25 cellular contexts compared by ENCODE assay signal in the genomic region with DNA sequence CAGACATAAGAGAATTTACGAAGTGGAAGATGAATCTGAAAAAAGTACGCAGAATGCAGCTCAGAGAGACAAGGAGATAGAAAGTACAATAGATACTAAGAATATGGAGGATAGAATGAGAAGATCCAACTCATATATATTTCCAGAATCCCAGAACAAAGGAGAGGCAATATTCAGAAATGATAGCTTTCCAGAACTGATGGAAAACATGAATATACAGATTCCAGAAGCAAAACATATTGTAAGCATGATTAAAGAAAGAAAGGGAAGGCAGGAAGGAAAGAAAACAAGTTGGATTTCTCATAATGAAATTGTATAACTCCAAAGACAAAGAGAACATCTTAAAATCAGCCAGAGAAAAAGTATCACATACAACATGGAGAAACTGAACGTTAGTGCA. TPM values are rescaled to one million over a fixed set of nuclear protein-coding genes. Genes with fewer than 3 reads are reported as not detected.
"Had no signal": no experiment of that assay in that cellular context is flagged by ENCODE, and none has a peak within 500 bp of the region (broad histone marks: within the 10 kb centered on the region; RNA-seq: fewer than 3 reads in every experiment).

No MANE protein-coding gene starts in this region.

- H3K4me1 ChIP-seq: esophagus squamous epithelium, gastrocnemius medialis, heart right ventricle, left lung, lower lobe of right lung had no signal

- H3K9me3 Mint-ChIP-seq: effector memory CD8-positive, alpha-beta T cell; endodermal cell had no signal

- H3K27ac ChIP-seq: coronary artery, epithelial cell of prostate, esophagus squamous epithelium, gastrocnemius medialis, heart right ventricle, left lung, lower lobe of right lung had no signal

- H3K27me3 ChIP-seq: esophagus squamous epithelium, gastrocnemius medialis, heart right ventricle, left lung had no signal

- DNase-seq: effector CD8-positive, alpha-beta T cell; effector memory CD8-positive, alpha-beta T cell; endodermal cell; erythroblast; esophagus squamous epithelium; foreskin melanocyte; gastrocnemius medialis; glutamatergic neuron; head of caudate nucleus; heart right ventricle; hippocampal formation; left cardiac atrium; left lung; left ventricle myocardium superior; lower lobe of right lung; mesenchymal stem cell; midbrain; naive thymus-derived CD4-positive, alpha-beta T cell had no signal

- FAIRE-seq: colon, endometrium, islet of Langerhans, keratinocyte had no signal

- H3K27me3 Mint-ChIP-seq: effector memory CD8-positive, alpha-beta T cell; naive thymus-derived CD4-positive, alpha-beta T cell had no signal

- H3K4me1 Mint-ChIP-seq: naive thymus-derived CD4-positive, alpha-beta T cell had no signal

- ATAC-seq: effector memory CD8-positive, alpha-beta T cell; esophagus mucosa; gastrocnemius medialis; heart right ventricle; left cardiac atrium; left lung; left ventricle myocardium superior; lower lobe of right lung; naive thymus-derived CD4-positive, alpha-beta T cell had no signal

- H3K27ac Mint-ChIP-seq: endodermal cell; naive thymus-derived CD4-positive, alpha-beta T cell had no signal

- H3K4me3 Mint-ChIP-seq: effector memory CD8-positive, alpha-beta T cell; endodermal cell; naive thymus-derived CD4-positive, alpha-beta T cell had no signal

- H3K4me3 ChIP-seq: coronary artery, esophagus squamous epithelium, gastrocnemius medialis, heart right ventricle, left lung, lower lobe of right lung had no signal

- H3K9me3 ChIP-seq: esophagus squamous epithelium, gastrocnemius medialis, heart right ventricle, left lung, lower lobe of right lung had no signal

RNA-seq across cellular contexts. Expression of a gene that starts 22.9 kb away (rescaled TPM):
- polyA plus RNA-seq: heart right ventricle; keratinocyte; naive thymus-derived CD4-positive, alpha-beta T cell had no signal

RNA-seq across cellular contexts. Expression of a gene that starts 41.6 kb away (rescaled TPM):
- polyA plus RNA-seq: keratinocyte; naive thymus-derived CD4-positive, alpha-beta T cell had no signal
